In genomic region chr4:186725422-186726149, GRCh38 we compare ENCODE assay signal across 8 cellular contexts. TPM values are rescaled to one million over a fixed set of nuclear protein-coding genes. Genes with fewer than 3 reads are reported as not detected.
DNase-seq lines count a peak whose midpoint lies in the region; ATAC-seq and TF ChIP-seq lines count a peak whose summit lies in the region.

No MANE protein-coding gene starts in this region.

- H3K36me3 ChIP-seq in gastroesophageal sphincter (no peaks in the 10 kb centered on the region), OCI-LY7 (ENCODE audit: insufficient read depth, low read length) (no peaks in the 10 kb centered on the region)

- no peaks in the 10 kb centered on the region for H3K79me2 ChIP-seq in OCI-LY7 (ENCODE audit: insufficient read depth, low read depth, low read length)

- H3K27me3 ChIP-seq in gastroesophageal sphincter: no peaks in the 10 kb centered on the region

- peak; percentile 61 for ATAC-seq in gastroesophageal sphincter
- no peak for ATAC-seq in GM18907 (IDR thresholded peaks at IDR 0.05; ENCODE audit: unreplicated experiment)

- TF ChIP-seq EP300 in gastroesophageal sphincter (IDR thresholded peaks at IDR 0.05): no peak

- H3K4me3 ChIP-seq in gastroesophageal sphincter: peak overlapping the region; percentile 73 to 92
- H3K4me3 ChIP-seq in OCI-LY7 (ENCODE audit: low read depth, low read length, poor library complexity, severe bottlenecking): no peak overlapping the region

- DNase-seq in DMS114 treated with DMSO at 0.1 percent for 48 hours (lab: John Stamatoyannopoulos, UW; ENCODE audit: unreplicated experiment): peak; percentile 55
- peak; percentile 88 for DNase-seq in KBM-7
- DNase-seq in activated CD4-positive, alpha-beta T cell treated with anti-CD3 and anti-CD28 coated beads, Interleukin-2, amount 50 U/mL, for 48 hours: peak; percentile 23
- DNase-seq in nucleus accumbens (lab: John Stamatoyannopoulos, UW): peak in 55 of 56 donors; percentile 7 to 80 (median 56)
- no peak for DNase-seq in Kasumi-1 (lab: John Stamatoyannopoulos, UW)
- no peak for DNase-seq in OCI-LY7 (ENCODE audit: low spot score)

- H3K4me1 ChIP-seq in gastroesophageal sphincter (peaks cover 0 to 50% (median 0%) of the 10 kb centered on the region in 3 donors), OCI-LY7 (ENCODE audit: insufficient read depth, low read length, poor library complexity, severe bottlenecking) (no peaks in the 10 kb centered on the region)

- CTCF ChIA-PET in OCI-LY7 (lab: Charles Lee; ENCODE audit: unreplicated experiment): no interaction called here

- peak in 3 of 4 experiments; percentile 47 to 83 (median 59) for TF ChIP-seq CTCF in gastroesophageal sphincter (IDR thresholded peaks at IDR 0.05)
- TF ChIP-seq CTCF in OCI-LY7 (conservative IDR thresholded peaks at IDR 0.05; ENCODE audit: low read length): no peak

- no peak for TF ChIP-seq POLR2A in gastroesophageal sphincter (IDR thresholded peaks at IDR 0.05)

- in situ Hi-C loops in KBM-7 (cut with MboI; ENCODE audit: low pct_unique_long_range_greater_than_20kb, low sequenced_read_pairs): no loop called here

- POLR2A ChIA-PET in OCI-LY7 (lab: Charles Lee): no interaction called here

- no peaks in the 10 kb centered on the region for H3K9me3 ChIP-seq in gastroesophageal sphincter
- H3K9me3 ChIP-seq in OCI-LY7 (ENCODE audit: low read length): no peaks in the 10 kb centered on the region

- H4K20me1 ChIP-seq in OCI-LY7 (ENCODE audit: insufficient read depth, low read length): no peaks in the 10 kb centered on the region

- intact Hi-C loops in OCI-LY7 (cut with micrococcal nuclease; ENCODE audit: unreplicated experiment): no loop called here

- 0% methylated on average over 16 to 33 of the region's 35 CpGs for WGBS in gastroesophageal sphincter (ENCODE audit: low coverage in 1 of 2), 2 donors

- H3K27ac ChIP-seq in gastroesophageal sphincter: peak overlapping the region; percentile 88 to 99 (median 96)
- no peak overlapping the region for H3K27ac ChIP-seq in OCI-LY7 (ENCODE audit: low read depth, low read length, poor library complexity, severe bottlenecking)

- H2AFZ ChIP-seq in OCI-LY7 (ENCODE audit: low read length): no peak overlapping the region

- H3K9me2 ChIP-seq in OCI-LY7 (ENCODE audit: insufficient read depth, low read length): no peaks in the 10 kb centered on the region

- BruUV-seq in OCI-LY7 (replicated peaks; lab: Mats Ljungman, UMichigan): no TSS peak

- no peak overlapping the region for H3K4me2 ChIP-seq in OCI-LY7 (ENCODE audit: low read length)

RNA-seq across cellular contexts. Expression of gene FAT1, which starts 1.9 kb away (rescaled TPM):
- 100 to 1,000 TPM in 3 of 4 donors, 10 to 100 TPM in 1; 84.4 to 279 (median 154) TPM for total RNA-seq in gastroesophageal sphincter
- total RNA-seq in OCI-LY7 (2014; rRNA removed; shearing (Covaris generic)): under 0.01 TPM in 2 replicates
- 0.06 and 0.08 TPM in 2 replicates for total RNA-seq in OCI-LY7 (2022)

Comparison
In these comparisons a context has a peak if more than half of its experiments do, and no peak if none do; other contexts are left out.
1. DNase-seq: peak in DMS114 treated with DMSO at 0.1 percent for 48 hours (single experiment), KBM-7 (single experiment), activated CD4-positive, alpha-beta T cell treated with anti-CD3 and anti-CD28 coated beads, Interleukin-2, amount 50 U/mL, for 48 hours (2 of 2) and nucleus accumbens (55 of 56); none in Kasumi-1 (0 of 2) and OCI-LY7 (single experiment).
2. RNA of gene FAT1, which starts 1.9 kb away (total RNA-seq): 84.4 to 279 TPM in gastroesophageal sphincter; under 0.01 to 0.08 TPM in OCI-LY7; every median in the first group is over 10 times any median in the second.